2 cellular contexts compared by ENCODE assay signal in genomic region chr10:122373713-122374112, GRCh38.
TF ChIP-seq lines count a peak whose summit lies in the region.

No MANE protein-coding gene starts in this region.

TF ChIP-seq in IMR-90, 13 proteins besides CTCF, POLR2A, EP300 and RAD21:
- no peak for TF ChIP-seq MAFK (IDR thresholded peaks at IDR 0.05; ENCODE audit: low read depth, low read length)
- no peak for TF ChIP-seq RCOR1 (IDR thresholded peaks at IDR 0.05; ENCODE audit: insufficient replicate concordance, low read length)
- TF ChIP-seq ELK1 (IDR thresholded peaks at IDR 0.05; ENCODE audit: borderline replicate concordance, low read depth, low read length) = no peak
- no peak for TF ChIP-seq RFX5 (IDR thresholded peaks at IDR 0.05; ENCODE audit: low read depth, low read length)
- no peak for TF ChIP-seq MAZ (IDR thresholded peaks at IDR 0.05; ENCODE audit: borderline replicate concordance, low read depth, low read length)
- no peak for TF ChIP-seq CEBPB (IDR thresholded peaks at IDR 0.05; ENCODE audit: low read depth, low read length)
TF ChIP-seq in IMR-90: peak in this region for 0.

TF ChIP-seq in HepG2, 621 proteins besides CTCF, POLR2A, EP300 and RAD21:
- TF ChIP-seq HDAC1 (CRISPR knock-in tag; IDR thresholded peaks at IDR 0.05) (0 out of 2 replicates have a peak, but pooled peaks have one; percentile 36), SOX6 (IDR thresholded peaks at IDR 0.05) (no peak), SOX6 (CRISPR knock-in tag; IDR thresholded peaks at IDR 0.05) (0 out of 2 replicates have a peak, but pooled peaks have one; percentile 4), MAZ (IDR thresholded peaks at IDR 0.05; ENCODE audit: borderline replicate concordance, low read depth, low read length) (no peak), MAZ (CRISPR knock-in tag; IDR thresholded peaks at IDR 0.05; ENCODE audit: low read depth) (0 out of 2 replicates have a peak, but pooled peaks have one; percentile 19), SAP130 (CRISPR knock-in tag; IDR thresholded peaks at IDR 0.05; ENCODE audit: low read depth) (peak; percentile 31; the same call in 1 of the 2 replicates), ZEB1 (IDR thresholded peaks at IDR 0.05; ENCODE audit: insufficient replicate concordance, low read depth) (peak; percentile 41), GPN1 (CRISPR knock-in tag; IDR thresholded peaks at IDR 0.05; ENCODE audit: borderline replicate concordance) (no peak), STAT6 (CRISPR knock-in tag; IDR thresholded peaks at IDR 0.05; ENCODE audit: borderline replicate concordance) (peak; percentile 21; the same call in 1 of the 2 replicates), ZNF501 (CRISPR knock-in tag; IDR thresholded peaks at IDR 0.05) (peak; percentile 39; the same call in 1 of the 2 replicates), NFKB2 (CRISPR knock-in tag; IDR thresholded peaks at IDR 0.05; ENCODE audit: borderline replicate concordance) (no peak), CREM (IDR thresholded peaks at IDR 0.05) (peak; percentile 18; the same call in 1 of the 2 replicates), CREM (CRISPR knock-in tag; IDR thresholded peaks at IDR 0.05) (no peak), ERF (CRISPR knock-in tag; IDR thresholded peaks at IDR 0.05) (no peak), DMAP1 (CRISPR knock-in tag; IDR thresholded peaks at IDR 0.05) (peak; percentile 20; the same call in 1 of the 2 replicates), KLF16 (CRISPR knock-in tag; IDR thresholded peaks at IDR 0.05) (no peak), RFXAP (CRISPR knock-in tag; IDR thresholded peaks at IDR 0.05; ENCODE audit: borderline replicate concordance) (no peak), SOX13 (IDR thresholded peaks at IDR 0.05) (no peak), SOX13 (CRISPR knock-in tag; conservative IDR thresholded peaks at IDR 0.05 in 1 of 2, IDR thresholded peaks at IDR 0.05 in 1 of 2) (0 out of 4 replicates have a peak, but pooled peaks of 1 of the 2 experiments have one; percentile 12)
- TF ChIP-seq, protein P1, sequence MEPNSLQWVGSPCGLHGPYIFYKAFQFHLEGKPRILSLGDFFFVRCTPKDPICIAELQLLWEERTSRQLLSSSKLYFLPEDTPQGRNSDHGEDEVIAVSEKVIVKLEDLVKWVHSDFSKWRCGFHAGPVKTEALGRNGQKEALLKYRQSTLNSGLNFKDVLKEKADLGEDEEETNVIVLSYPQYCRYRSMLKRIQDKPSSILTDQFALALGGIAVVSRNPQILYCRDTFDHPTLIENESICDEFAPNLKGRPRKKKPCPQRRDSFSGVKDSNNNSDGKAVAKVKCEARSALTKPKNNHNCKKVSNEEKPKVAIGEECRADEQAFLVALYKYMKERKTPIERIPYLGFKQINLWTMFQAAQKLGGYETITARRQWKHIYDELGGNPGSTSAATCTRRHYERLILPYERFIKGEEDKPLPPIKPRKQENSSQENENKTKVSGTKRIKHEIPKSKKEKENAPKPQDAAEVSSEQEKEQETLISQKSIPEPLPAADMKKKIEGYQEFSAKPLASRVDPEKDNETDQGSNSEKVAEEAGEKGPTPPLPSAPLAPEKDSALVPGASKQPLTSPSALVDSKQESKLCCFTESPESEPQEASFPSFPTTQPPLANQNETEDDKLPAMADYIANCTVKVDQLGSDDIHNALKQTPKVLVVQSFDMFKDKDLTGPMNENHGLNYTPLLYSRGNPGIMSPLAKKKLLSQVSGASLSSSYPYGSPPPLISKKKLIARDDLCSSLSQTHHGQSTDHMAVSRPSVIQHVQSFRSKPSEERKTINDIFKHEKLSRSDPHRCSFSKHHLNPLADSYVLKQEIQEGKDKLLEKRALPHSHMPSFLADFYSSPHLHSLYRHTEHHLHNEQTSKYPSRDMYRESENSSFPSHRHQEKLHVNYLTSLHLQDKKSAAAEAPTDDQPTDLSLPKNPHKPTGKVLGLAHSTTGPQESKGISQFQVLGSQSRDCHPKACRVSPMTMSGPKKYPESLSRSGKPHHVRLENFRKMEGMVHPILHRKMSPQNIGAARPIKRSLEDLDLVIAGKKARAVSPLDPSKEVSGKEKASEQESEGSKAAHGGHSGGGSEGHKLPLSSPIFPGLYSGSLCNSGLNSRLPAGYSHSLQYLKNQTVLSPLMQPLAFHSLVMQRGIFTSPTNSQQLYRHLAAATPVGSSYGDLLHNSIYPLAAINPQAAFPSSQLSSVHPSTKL (CRISPR knock-in tag; IDR thresholded peaks at IDR 0.05) = peak; percentile 54; the same call in 1 of the 2 replicates
- TF ChIP-seq, protein P2, sequence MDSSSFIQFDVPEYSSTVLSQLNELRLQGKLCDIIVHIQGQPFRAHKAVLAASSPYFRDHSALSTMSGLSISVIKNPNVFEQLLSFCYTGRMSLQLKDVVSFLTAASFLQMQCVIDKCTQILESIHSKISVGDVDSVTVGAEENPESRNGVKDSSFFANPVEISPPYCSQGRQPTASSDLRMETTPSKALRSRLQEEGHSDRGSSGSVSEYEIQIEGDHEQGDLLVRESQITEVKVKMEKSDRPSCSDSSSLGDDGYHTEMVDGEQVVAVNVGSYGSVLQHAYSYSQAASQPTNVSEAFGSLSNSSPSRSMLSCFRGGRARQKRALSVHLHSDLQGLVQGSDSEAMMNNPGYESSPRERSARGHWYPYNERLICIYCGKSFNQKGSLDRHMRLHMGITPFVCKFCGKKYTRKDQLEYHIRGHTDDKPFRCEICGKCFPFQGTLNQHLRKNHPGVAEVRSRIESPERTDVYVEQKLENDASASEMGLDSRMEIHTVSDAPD (CRISPR knock-in tag; IDR thresholded peaks at IDR 0.05) = no peak
